Comparison of ENCODE assay signal across 26 cellular contexts in the genomic region with DNA sequence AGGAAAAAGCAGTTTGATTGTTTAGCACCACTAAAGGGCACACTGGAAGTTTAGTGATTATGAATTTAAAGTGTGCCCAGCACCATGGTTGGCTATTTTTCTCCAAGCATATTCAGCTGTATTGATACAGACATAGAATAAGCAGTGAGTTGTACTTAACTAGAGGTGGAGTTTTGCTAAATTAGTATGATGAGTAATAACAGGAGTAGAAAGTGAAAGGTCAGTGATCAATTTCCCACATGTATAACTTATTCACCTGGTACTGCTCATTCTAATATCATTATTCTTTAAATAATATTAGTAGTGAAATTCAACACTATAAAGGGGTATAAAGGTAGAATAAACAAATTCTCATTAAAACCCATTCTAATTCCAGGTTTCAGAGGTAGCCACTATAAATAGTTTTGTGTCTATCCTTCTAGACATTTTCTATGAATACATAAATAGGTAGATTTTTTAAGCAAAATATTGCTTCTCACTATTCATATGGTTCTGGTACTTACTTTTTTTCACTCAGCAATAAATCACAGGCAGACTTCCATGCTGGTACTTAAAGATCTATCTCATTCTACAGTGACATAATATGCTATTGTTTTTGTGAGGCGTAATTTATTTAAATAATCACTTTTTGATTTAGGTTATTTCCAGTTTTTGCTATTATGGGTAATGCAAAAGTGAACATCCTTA.
DNase-seq lines count a peak whose midpoint lies in the region; ATAC-seq and TF ChIP-seq lines count a peak whose summit lies in the region.
"Had no signal": no experiment of that assay in that cellular context is flagged by ENCODE, and none has a peak within 500 bp of the region (broad histone marks: within the 10 kb centered on the region; RNA-seq: fewer than 3 reads in every experiment).

No MANE protein-coding gene starts in this region.

- intact Hi-C loops in cardiac septum (cut with DNase I) = no loop called here

- TF ChIP-seq CTCF in endodermal cell (conservative IDR thresholded peaks at IDR 0.05) (no peak), WTC11 (IDR thresholded peaks at IDR 0.05) (no peak), brain microvascular endothelial cell (IDR thresholded peaks at IDR 0.05; ENCODE audit: low read depth, low read length, missing control alignments) (no peak)

- POLR2A ChIA-PET in WTC11 (lab: Charles Lee) = no interaction called here

- in situ Hi-C loops in brain microvascular endothelial cell (cut with HindIII; ENCODE audit: low pct_ligation_motif_present, low sequenced_read_pairs) = no loop called here

- no CpG with 5 or more reads among the region's 1 CpG for WGBS in endodermal cell (ENCODE audit: insufficient coverage in 1 of 2, insufficient read length in 1 of 2), 2 experiments

- no peaks in the 10 kb centered on the region for H3K4me1 ChIP-seq in endodermal cell (ENCODE audit: control insufficient read depth, insufficient read depth, low read length)
- H3K4me1 ChIP-seq: BLaER1, heart right ventricle, SJSA1, upper lobe of left lung had no signal

- H3K4me3 ChIP-seq in endodermal cell (ENCODE audit: low read length) (no peak overlapping the region), brain microvascular endothelial cell (ENCODE audit: low read depth, low read length) (no peak overlapping the region)
- H3K4me3 ChIP-seq: BLaER1, heart right ventricle, ovary, SJSA1, upper lobe of left lung had no signal

- H3K4me1 Mint-ChIP-seq in endodermal cell (no peaks in the 10 kb centered on the region), WTC11 (peaks cover 6% of the 10 kb centered on the region)
- H3K4me1 Mint-ChIP-seq: activated CD4-positive, alpha-beta T cell treated with anti-CD3 and anti-CD28 coated beads for 36 hours; activated naive CD4-positive, alpha-beta T cell treated with anti-CD3 and anti-CD28 coated beads, Interleukin-2, amount 10 ng/mL, durations not matched to agents 7 days and 5 days; activated T-helper 17 cell treated with anti-CD3 and anti-CD28 coated beads, Interleukin-2, amount 50 U/mL, for 72 hours; IgD-negative memory B cell; neural crest cell; stimulated activated memory B cell treated with anti-CD40 and anti-IgM and Interleukin-4, amounts not matched to agents 10 μg/mL and 1 μg/mL and 100 μg/mL, for 72 hours had no signal

- H3K36me3 Mint-ChIP-seq in endodermal cell (ENCODE audit: low read depth) = no peaks in the 10 kb centered on the region
- peaks cover 7% of the 10 kb centered on the region for H3K36me3 Mint-ChIP-seq in WTC11
- H3K36me3 Mint-ChIP-seq: activated naive CD4-positive, alpha-beta T cell treated with anti-CD3 and anti-CD28 coated beads, Interleukin-2, amount 10 ng/mL, durations not matched to agents 7 days and 5 days; IgD-negative memory B cell; stimulated activated memory B cell treated with anti-CD40 and anti-IgM and Interleukin-4, amounts not matched to agents 10 μg/mL and 1 μg/mL and 100 μg/mL, for 72 hours had no signal

- H3K9me3 ChIP-seq in endodermal cell (ENCODE audit: control insufficient read depth, low read length) = peaks cover 7% of the 10 kb centered on the region
- H3K9me3 ChIP-seq: BLaER1, ovary, SJSA1, upper lobe of left lung had no signal

- H3K27ac Mint-ChIP-seq in endodermal cell (peak overlapping the region; percentile 6), WTC11 (no peak overlapping the region)
- H3K27ac Mint-ChIP-seq: activated CD4-positive, alpha-beta T cell treated with anti-CD3 and anti-CD28 coated beads for 36 hours; activated naive CD4-positive, alpha-beta T cell treated with anti-CD3 and anti-CD28 coated beads, Interleukin-2, amount 10 ng/mL, durations not matched to agents 7 days and 5 days; activated T-helper 17 cell treated with anti-CD3 and anti-CD28 coated beads, Interleukin-2, amount 50 U/mL, for 72 hours; H9; stimulated activated memory B cell treated with anti-CD40 and anti-IgM and Interleukin-4, amounts not matched to agents 10 μg/mL and 1 μg/mL and 100 μg/mL, for 72 hours had no signal

- H3K36me3 ChIP-seq in endodermal cell (ENCODE audit: control insufficient read depth, insufficient read depth, low read length) = no peaks in the 10 kb centered on the region
- no peaks in the 10 kb centered on the region for H3K36me3 ChIP-seq in brain microvascular endothelial cell (replicated peaks)
- H3K36me3 ChIP-seq: BLaER1, heart right ventricle, ovary, SJSA1, upper lobe of left lung had no signal

- H3K27ac ChIP-seq in endodermal cell (ENCODE audit: low read depth, low read length) (no peak overlapping the region), brain microvascular endothelial cell (no peak overlapping the region)
- H3K27ac ChIP-seq: BLaER1, heart right ventricle, ovary, SJSA1, upper lobe of left lung had no signal

- no peak for DNase-seq in endodermal cell
- DNase-seq in WTC11 (ENCODE audit: low spot score) = no peak
- no peak for DNase-seq in brain microvascular endothelial cell
- no peak for DNase-seq in cardiac septum (ENCODE audit: low spot score)
- DNase-seq: activated CD4-positive, alpha-beta T cell treated with anti-CD3 and anti-CD28 coated beads for 36 hours; activated naive CD4-positive, alpha-beta T cell treated with anti-CD3 and anti-CD28 coated beads, Interleukin-2, amount 10 ng/mL, durations not matched to agents 7 days and 5 days; amniotic stem cell; foreskin melanocyte; H9; heart right ventricle; NCI-H1092; NCI-H1694 treated with DMSO at 0.1 percent for 48 hours; ovary; RPMI8226; stimulated activated CD4-positive, alpha-beta T cell treated with anti-CD3 and anti-CD28 coated beads, Interleukin-15, amount 100 ng/mL, for 24 hours; T-helper 9 cell; upper lobe of left lung had no signal

- H3K9me3 Mint-ChIP-seq in endodermal cell (no peaks in the 10 kb centered on the region), WTC11 (peaks cover 9% of the 10 kb centered on the region)

- no peak overlapping the region for H3K9ac ChIP-seq in endodermal cell (ENCODE audit: extremely low read depth, low read length, poor library complexity, severe bottlenecking)
- H3K9ac ChIP-seq: BLaER1 had no signal

- CTCF ChIA-PET in WTC11 (lab: Charles Lee) = no interaction called here

- ATAC-seq in GM18861 (IDR thresholded peaks at IDR 0.05; ENCODE audit: unreplicated experiment) (peak; percentile 80), GM21390 (IDR thresholded peaks at IDR 0.05; ENCODE audit: unreplicated experiment) (peak; percentile 81), HG02981 (IDR thresholded peaks at IDR 0.05; ENCODE audit: unreplicated experiment) (peak; percentile 64), WTC11 (no peak)
- ATAC-seq: activated CD4-positive, alpha-beta T cell treated with anti-CD3 and anti-CD28 coated beads for 36 hours; activated T-helper 17 cell treated with anti-CD3 and anti-CD28 coated beads, Interleukin-2, amount 50 U/mL, for 72 hours; heart right ventricle; stimulated activated memory B cell treated with anti-CD40 and anti-IgM and Interleukin-4, amounts not matched to agents 10 μg/mL and 1 μg/mL and 100 μg/mL, for 72 hours had no signal

- H3K27me3 ChIP-seq in endodermal cell (ENCODE audit: control insufficient read depth, insufficient read depth, low read length, poor library complexity, severe bottlenecking) = no peaks in the 10 kb centered on the region
- H3K27me3 ChIP-seq in brain microvascular endothelial cell (replicated peaks) = no peaks in the 10 kb centered on the region
- H3K27me3 ChIP-seq: BLaER1, heart right ventricle, ovary, SJSA1, upper lobe of left lung had no signal

- H3K27me3 Mint-ChIP-seq in endodermal cell (ENCODE audit: insufficient read depth) (no peaks in the 10 kb centered on the region), WTC11 (ENCODE audit: low read depth) (no peaks in the 10 kb centered on the region)
- H3K27me3 Mint-ChIP-seq: activated CD4-positive, alpha-beta T cell treated with anti-CD3 and anti-CD28 coated beads for 36 hours; activated naive CD4-positive, alpha-beta T cell treated with anti-CD3 and anti-CD28 coated beads, Interleukin-2, amount 10 ng/mL, durations not matched to agents 7 days and 5 days; activated T-helper 17 cell treated with anti-CD3 and anti-CD28 coated beads, Interleukin-2, amount 50 U/mL, for 72 hours; IgD-negative memory B cell; stimulated activated memory B cell treated with anti-CD40 and anti-IgM and Interleukin-4, amounts not matched to agents 10 μg/mL and 1 μg/mL and 100 μg/mL, for 72 hours had no signal

- no peak overlapping the region for H3K4me3 Mint-ChIP-seq in endodermal cell
- no peak overlapping the region for H3K4me3 Mint-ChIP-seq in WTC11
- H3K4me3 Mint-ChIP-seq: activated CD4-positive, alpha-beta T cell treated with anti-CD3 and anti-CD28 coated beads for 36 hours; activated naive CD4-positive, alpha-beta T cell treated with anti-CD3 and anti-CD28 coated beads, Interleukin-2, amount 10 ng/mL, durations not matched to agents 7 days and 5 days; activated T-helper 17 cell treated with anti-CD3 and anti-CD28 coated beads, Interleukin-2, amount 50 U/mL, for 72 hours; H9; IgD-negative memory B cell; neural crest cell; stimulated activated memory B cell treated with anti-CD40 and anti-IgM and Interleukin-4, amounts not matched to agents 10 μg/mL and 1 μg/mL and 100 μg/mL, for 72 hours had no signal

TF ChIP-seq in WTC11, 78 proteins besides CTCF, POLR2A, EP300 and RAD21 (continues in another document):
- no peak for TF ChIP-seq RELA (CRISPR knock-in tag; IDR thresholded peaks at IDR 0.05; ENCODE audit: borderline replicate concordance)
- no peak for TF ChIP-seq MXD4 (CRISPR knock-in tag; IDR thresholded peaks at IDR 0.05; ENCODE audit: borderline replicate concordance)
- no peak for TF ChIP-seq TCF7 (CRISPR knock-in tag; IDR thresholded peaks at IDR 0.05; ENCODE audit: low read depth)
- TF ChIP-seq, protein P1, sequence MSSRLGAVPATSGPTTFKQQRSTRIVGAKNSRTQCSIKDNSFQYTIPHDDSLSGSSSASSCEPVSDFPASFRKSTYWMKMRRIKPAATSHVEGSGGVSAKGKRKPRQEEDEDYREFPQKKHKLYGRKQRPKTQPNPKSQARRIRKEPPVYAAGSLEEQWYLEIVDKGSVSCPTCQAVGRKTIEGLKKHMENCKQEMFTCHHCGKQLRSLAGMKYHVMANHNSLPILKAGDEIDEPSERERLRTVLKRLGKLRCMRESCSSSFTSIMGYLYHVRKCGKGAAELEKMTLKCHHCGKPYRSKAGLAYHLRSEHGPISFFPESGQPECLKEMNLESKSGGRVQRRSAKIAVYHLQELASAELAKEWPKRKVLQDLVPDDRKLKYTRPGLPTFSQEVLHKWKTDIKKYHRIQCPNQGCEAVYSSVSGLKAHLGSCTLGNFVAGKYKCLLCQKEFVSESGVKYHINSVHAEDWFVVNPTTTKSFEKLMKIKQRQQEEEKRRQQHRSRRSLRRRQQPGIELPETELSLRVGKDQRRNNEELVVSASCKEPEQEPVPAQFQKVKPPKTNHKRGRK (CRISPR knock-in tag; IDR thresholded peaks at IDR 0.05; ENCODE audit: borderline replicate concordance) = no peak
